In the genomic region with DNA sequence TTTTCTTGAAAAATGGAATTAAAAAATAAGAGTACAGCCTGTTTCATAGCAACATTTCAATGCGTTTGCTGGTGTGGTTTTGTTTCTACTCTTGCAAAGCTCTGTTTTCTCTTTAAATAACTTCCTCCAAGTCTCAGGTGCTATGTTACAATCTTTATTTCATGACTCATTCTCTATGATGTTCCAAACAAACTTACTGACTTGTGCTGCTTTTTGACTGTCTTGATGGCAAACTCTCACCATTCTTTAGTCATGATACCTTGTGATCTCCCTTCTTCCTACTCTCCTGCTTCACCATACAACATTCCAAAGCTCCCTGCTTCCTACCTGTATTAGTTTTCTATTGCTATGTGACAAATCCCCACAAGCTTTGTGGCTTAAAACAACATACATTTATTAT, we compare ENCODE assay signal across 17 cellular contexts.
A peak's percentile ranks its signal among the peaks of the same experiment; 100 is the strongest.
DNase-seq lines count a peak whose midpoint lies in the region; FAIRE-seq and TF ChIP-seq lines count a peak whose summit lies in the region.
"Had no signal": no experiment of that assay in that cellular context is flagged by ENCODE, and none has a peak within 500 bp of the region (broad histone marks: within the 10 kb centered on the region; RNA-seq: fewer than 3 reads in every experiment).

No MANE protein-coding gene starts in this region.

- no peak overlapping the region for H2BK120ac ChIP-seq in mesenchymal stem cell (ENCODE audit: low read depth, low read length)

- H3K9me3 ChIP-seq in GM23248 (ENCODE audit: low read depth): no peaks in the 10 kb centered on the region
- peaks cover 6% of the 10 kb centered on the region for H3K9me3 ChIP-seq in mesenchymal stem cell (ENCODE audit: control insufficient read depth, low read length)
- no peaks in the 10 kb centered on the region for H3K9me3 ChIP-seq in colonic mucosa
- H3K9me3 ChIP-seq: BE2C, SJSA1 had no signal

- H4K91ac ChIP-seq in mesenchymal stem cell (ENCODE audit: low read length): no peak overlapping the region

- no peak overlapping the region for H3K18ac ChIP-seq in mesenchymal stem cell (ENCODE audit: low read depth in 1 of 2, low read length in 2 of 2)

- no peak overlapping the region for H2BK15ac ChIP-seq in mesenchymal stem cell (ENCODE audit: low read depth, poor library complexity, severe bottlenecking)

- in situ Hi-C loops in GM23248 (cut with MboI): loop anchor here (10.0 kb wide), 1 partner anchor 160 kb away; a partner anchor contains a TSS

- H3K4me1 ChIP-seq in GM23248 (ENCODE audit: insufficient read depth): peaks cover 45% of the 10 kb centered on the region
- peaks cover 5% of the 10 kb centered on the region for H3K4me1 ChIP-seq in mesenchymal stem cell (ENCODE audit: control insufficient read depth, insufficient read depth, low read depth, low read length)
- H3K4me1 ChIP-seq in colonic mucosa: no peaks in the 10 kb centered on the region
- H3K4me1 ChIP-seq: BE2C had no signal

- intact Hi-C loops in colonic mucosa (cut with DNase I): no loop called here

- no peak overlapping the region for H2BK12ac ChIP-seq in mesenchymal stem cell (ENCODE audit: low read length in 2 of 2)

- TF ChIP-seq CTCF in bronchial epithelial cell (IDR thresholded peaks at IDR 0.05; ENCODE audit: insufficient read depth, low read length, severe bottlenecking) (no peak), colonic mucosa (IDR thresholded peaks at IDR 0.05) (no peak)

- H3K23ac ChIP-seq in mesenchymal stem cell (ENCODE audit: low read length in 2 of 2): no peak overlapping the region

- no peak overlapping the region for H3K9ac ChIP-seq in GM23248
- peak overlapping the region; percentile 59 for H3K9ac ChIP-seq in mesenchymal stem cell (ENCODE audit: low read length)
- H3K9ac ChIP-seq in colonic mucosa (ENCODE audit: low read depth in 2 of 2, low read length in 2 of 2): no peak overlapping the region

- H3F3A ChIP-seq in GM23248 (ENCODE audit: insufficient read depth): peaks cover 47% of the 10 kb centered on the region

- H3K79me1 ChIP-seq in mesenchymal stem cell (replicated peaks; ENCODE audit: low read length, poor library complexity, severe bottlenecking): peaks cover 8% of the 10 kb centered on the region

- H3K27me3 ChIP-seq in GM23248 (replicated peaks; ENCODE audit: insufficient read depth) (no peaks in the 10 kb centered on the region), bronchial epithelial cell (ENCODE audit: control insufficient read depth, insufficient read depth, low read length) (no peaks in the 10 kb centered on the region), mesenchymal stem cell (ENCODE audit: control insufficient read depth in 1 of 2, insufficient read depth in 1 of 2, low read length in 2 of 2) (no peaks in the 10 kb centered on the region), colonic mucosa (no peaks in the 10 kb centered on the region)
- H3K27me3 ChIP-seq: BE2C had no signal

- no peak overlapping the region for H2AK5ac ChIP-seq in mesenchymal stem cell (ENCODE audit: low read length, severe bottlenecking)

- H3K4ac ChIP-seq in mesenchymal stem cell (ENCODE audit: low read depth in 1 of 2, low read length in 2 of 2): no peak overlapping the region

- no peak overlapping the region for H4K8ac ChIP-seq in mesenchymal stem cell (ENCODE audit: low read length)

- H2AFZ ChIP-seq in GM23248: no peak overlapping the region
- no peak overlapping the region for H2AFZ ChIP-seq in mesenchymal stem cell (ENCODE audit: low read depth, low read length)

- DNase-seq in GM23248 (no peak), NCI-H226 (peak; percentile 42), bronchial epithelial cell (ENCODE audit: low read depth) (peak; percentile 75), mesenchymal stem cell (no peak), DMS79 treated with DMSO at 0.1 percent for 48 hours (lab: John Stamatoyannopoulos, UW) (no peak), caudate nucleus (lab: John Stamatoyannopoulos, UW) (no peak), UCSD-AML1 (lab: John Stamatoyannopoulos, UW; ENCODE audit: unreplicated experiment) (no peak), colonic mucosa (no peak)
- DNase-seq: BE2C; CD8-positive, alpha-beta T cell; NCI-H1105 treated with DMSO at 0.1 percent for 48 hours; NCI-H187 treated with DMSO at 0.1 percent for 48 hours; NCI-H446 treated with DMSO at 0.1 percent for 48 hours; RPMI8226 had no signal

- no peaks in the 10 kb centered on the region for H4K20me1 ChIP-seq in GM23248 (ENCODE audit: insufficient read depth)

- H2BK5ac ChIP-seq in mesenchymal stem cell (ENCODE audit: low read depth, low read length, poor library complexity, severe bottlenecking): no peak overlapping the region

- H3K79me2 ChIP-seq in GM23248 (ENCODE audit: insufficient read depth): peaks cover 71% of the 10 kb centered on the region

- no peak overlapping the region for H3K14ac ChIP-seq in mesenchymal stem cell (ENCODE audit: low read length in 2 of 2)

- H3K4me3 ChIP-seq in GM23248 (no peak overlapping the region), bronchial epithelial cell (ENCODE audit: low read depth, low read length) (no peak overlapping the region), mesenchymal stem cell (ENCODE audit: insufficient read depth in 1 of 2, low read depth in 1 of 2, low read length in 2 of 2) (no peak overlapping the region), colonic mucosa (no peak overlapping the region)
- H3K4me3 ChIP-seq: SJSA1 had no signal

- H3K27ac ChIP-seq in GM23248 (peak overlapping the region; percentile 87), mesenchymal stem cell (ENCODE audit: low read length, poor library complexity, severe bottlenecking) (no peak overlapping the region), caudate nucleus (ENCODE audit: low read depth, low read length) (no peak overlapping the region), colonic mucosa (no peak overlapping the region)
- H3K27ac ChIP-seq: SJSA1 had no signal

- H3K4me2 ChIP-seq in GM23248 (ENCODE audit: unreplicated experiment): no peak overlapping the region
- no peak overlapping the region for H3K4me2 ChIP-seq in mesenchymal stem cell (ENCODE audit: low read length, poor library complexity, severe bottlenecking)

- no peak for FAIRE-seq in bronchial epithelial cell (lab: Jason Lieb, UNC)
- FAIRE-seq: D721Med, H1 had no signal

- no peaks in the 10 kb centered on the region for H3K9me2 ChIP-seq in GM23248 (ENCODE audit: insufficient read depth)

- H3K36me3 ChIP-seq in GM23248 (ENCODE audit: low read depth) (no peaks in the 10 kb centered on the region), bronchial epithelial cell (ENCODE audit: control insufficient read depth, insufficient read depth, low read length) (no peaks in the 10 kb centered on the region), mesenchymal stem cell (ENCODE audit: control insufficient read depth in 1 of 2, insufficient read depth in 2 of 2, low read depth in 1 of 2, low read length in 2 of 2) (no peaks in the 10 kb centered on the region), colonic mucosa (no peaks in the 10 kb centered on the region)
- H3K36me3 ChIP-seq: BE2C, SJSA1 had no signal

- 94 to 95% methylated on average over 1 of the region's 1 CpG for WGBS in GM23248 (ENCODE audit: low coverage in 1 of 2, low lambda C conversion rate in 2 of 2, missing lambda C conversion rate in 2 of 2), 2 experiments
- WGBS in mesenchymal stem cell: 100% methylated on average over 1 of the region's 1 CpG

Comparison
In these comparisons a context has a peak if more than half of its experiments do, and no peak if none do; other contexts are left out.
1. DNase-seq: peak in NCI-H226 (single experiment) and bronchial epithelial cell (single experiment); none in GM23248 (single experiment), mesenchymal stem cell (single experiment), DMS79 treated with DMSO at 0.1 percent for 48 hours (single experiment), caudate nucleus (0 of 61), UCSD-AML1 (single experiment) and colonic mucosa (single experiment).